Comparison of ENCODE assay signal across 8 cellular contexts in the genomic region with DNA sequence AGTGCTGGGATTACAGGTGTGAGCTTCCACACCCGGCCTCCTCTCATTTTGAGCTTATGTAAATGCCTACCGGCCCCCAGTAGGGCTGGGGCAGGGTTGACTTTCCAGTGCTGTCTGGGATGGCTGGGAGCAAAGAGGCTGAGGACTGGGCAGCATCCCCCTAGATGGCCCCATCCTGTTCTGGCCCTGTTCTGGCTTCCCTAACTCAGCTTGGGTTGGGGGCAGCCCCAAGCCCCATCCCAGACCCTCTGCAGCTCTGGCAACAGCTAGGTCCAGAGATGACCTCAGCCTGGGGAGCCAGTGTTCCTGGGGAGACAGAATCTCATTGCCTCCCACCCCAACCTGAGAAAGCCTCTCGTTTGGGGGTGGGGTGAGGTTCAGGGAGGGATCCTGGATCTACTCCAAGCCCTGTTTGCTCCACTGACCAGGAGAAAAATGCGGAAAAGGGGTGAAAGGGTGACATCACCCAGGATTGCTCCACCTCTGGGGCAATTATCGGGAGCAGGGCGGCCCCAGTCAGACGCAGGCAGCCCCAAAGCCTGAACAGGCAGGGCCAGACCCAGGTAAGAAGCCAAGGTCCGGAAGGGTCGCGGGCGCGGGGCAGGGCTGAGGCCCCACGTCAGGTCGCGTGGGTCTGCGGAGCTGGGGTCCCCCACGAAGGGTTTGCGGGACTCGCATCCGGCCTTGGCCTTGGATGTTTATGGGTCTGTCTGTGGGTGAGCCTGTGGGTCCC. TPM values are rescaled to one million over a fixed set of nuclear protein-coding genes. Genes with fewer than 3 reads are reported as not detected.
A peak's percentile ranks its signal among the peaks of the same experiment; 100 is the strongest.
DNase-seq lines count a peak whose midpoint lies in the region; ATAC-seq, FAIRE-seq and TF ChIP-seq lines count a peak whose summit lies in the region.

A gene with protein sequence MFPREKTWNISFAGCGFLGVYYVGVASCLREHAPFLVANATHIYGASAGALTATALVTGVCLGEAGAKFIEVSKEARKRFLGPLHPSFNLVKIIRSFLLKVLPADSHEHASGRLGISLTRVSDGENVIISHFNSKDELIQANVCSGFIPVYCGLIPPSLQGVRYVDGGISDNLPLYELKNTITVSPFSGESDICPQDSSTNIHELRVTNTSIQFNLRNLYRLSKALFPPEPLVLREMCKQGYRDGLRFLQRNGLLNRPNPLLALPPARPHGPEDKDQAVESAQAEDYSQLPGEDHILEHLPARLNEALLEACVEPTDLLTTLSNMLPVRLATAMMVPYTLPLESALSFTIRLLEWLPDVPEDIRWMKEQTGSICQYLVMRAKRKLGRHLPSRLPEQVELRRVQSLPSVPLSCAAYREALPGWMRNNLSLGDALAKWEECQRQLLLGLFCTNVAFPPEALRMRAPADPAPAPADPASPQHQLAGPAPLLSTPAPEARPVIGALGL (plus strand): TSS at position 519 of the 733 bp plus-strand sequence. CDS start 805 bp downstream, outside the sequence.

- DNase-seq in AG08395 (ENCODE audit: low spot score) (peak; percentile 79), HK-2 (ENCODE audit: unreplicated experiment) (peak; percentile 68), K562 (ENCODE audit: extremely low read depth in 1 of 4, low spot score in 3 of 4) (no peak), kidney (peak; percentile 92), NCI-H146 (lab: John Stamatoyannopoulos, UW) (no peak)
- DNase-seq in stimulated activated naive CD8-positive, alpha-beta T cell treated with anti-CD3 and anti-CD28 coated beads, Interleukin-15, amount 100 ng/mL, for 72 hours = no peak
- no peak for DNase-seq in central memory CD4-positive, alpha-beta T cell

- H3K27ac ChIP-seq in K562 (ENCODE audit: extremely low read depth, low read depth, low read length) (peak within 1 kb of the TSS; percentile 92), kidney (ENCODE audit: low read depth in 2 of 2, low read length in 2 of 2) (peak within 1 kb of the TSS; percentile 91 to 92)

- ATAC-seq in K562 (no peak), GM21576 (IDR thresholded peaks at IDR 0.05; ENCODE audit: unreplicated experiment) (no peak)
- ATAC-seq in stimulated activated naive CD8-positive, alpha-beta T cell treated with anti-CD3 and anti-CD28 coated beads, Interleukin-15, amount 100 ng/mL, for 72 hours = no peak

- no peak for TF ChIP-seq EP300 in K562 (IDR thresholded peaks at IDR 0.05; ENCODE audit: low read length)

- intact Hi-C loops in K562 (cut with micrococcal nuclease) = no loop called here
- intact Hi-C loops in kidney (cut with DNase I) = no loop called here

- H3K9me3 Mint-ChIP-seq in stimulated activated naive CD8-positive, alpha-beta T cell treated with anti-CD3 and anti-CD28 coated beads, Interleukin-15, amount 100 ng/mL, for 72 hours = no peaks in the 10 kb centered on the region

- H3K4me1 ChIP-seq in K562 (replicated peaks in 1 of 2; ENCODE audit: control insufficient read depth in 2 of 2, insufficient read depth in 2 of 2, low read length in 2 of 2) (peaks cover 11 to 62% of the 10 kb centered on the region in 2 experiments; a peak in 4 of 5 replicates), kidney (ENCODE audit: control insufficient read depth in 1 of 2, insufficient read depth in 1 of 2, low read depth in 1 of 2, low read length in 2 of 2) (peaks cover 22 to 26% of the 10 kb centered on the region in 2 donors)

- WGBS in K562 (ENCODE audit: insufficient coverage, low coverage, missing lambda C conversion rate) = 32% methylated on average over 19 of the region's 20 CpGs

- BruUV-seq in K562 (replicated peaks; lab: Mats Ljungman, UMichigan) = no TSS peak

- peaks cover 43% of the 10 kb centered on the region for H3K4me1 Mint-ChIP-seq in stimulated activated naive CD8-positive, alpha-beta T cell treated with anti-CD3 and anti-CD28 coated beads, Interleukin-15, amount 100 ng/mL, for 72 hours

- H3K9me1 ChIP-seq in K562 (ENCODE audit: control insufficient read depth, insufficient read depth, low read length) = peaks cover 6% of the 10 kb centered on the region

- peak within 1 kb of the TSS; percentile 86 for H3K4me2 ChIP-seq in K562 (ENCODE audit: insufficient read depth, low read length)

- no peaks in the 10 kb centered on the region for H3K9me3 ChIP-seq in K562 (replicated peaks; ENCODE audit: control insufficient read depth, insufficient read depth, low read depth, low read length)
- no peaks in the 10 kb centered on the region for H3K9me3 ChIP-seq in kidney (ENCODE audit: control insufficient read depth in 1 of 2, low read length in 2 of 2)

- H3K79me2 ChIP-seq in K562 (ENCODE audit: control insufficient read depth, insufficient read depth, low read length) = peaks cover 27% of the 10 kb centered on the region

- no peak for TF ChIP-seq POLR2A in K562 (conservative IDR thresholded peaks at IDR 0.05)

- H3K36me3 ChIP-seq in K562 (ENCODE audit: control insufficient read depth, insufficient read depth, low read length) (peaks cover 31% of the 10 kb centered on the region; the same call in 2 of the 3 replicates), kidney (ENCODE audit: control insufficient read depth in 1 of 2, insufficient read depth in 2 of 2, low read length in 2 of 2) (peaks cover 0 to 4% of the 10 kb centered on the region in 2 donors)

- H3K4me3 ChIP-seq in K562 (peak within 1 kb of the TSS; percentile 89), kidney (ENCODE audit: low read length in 2 of 2) (peak within 1 kb of the TSS; percentile 52 to 84)

- peak within 1 kb of the TSS; percentile 93 for H2AFZ ChIP-seq in K562 (ENCODE audit: low read depth, low read length)

- TF ChIP-seq RAD21 in K562 (CRISPR knock-in tag; conservative IDR thresholded peaks at IDR 0.05 in 1 of 2, IDR thresholded peaks at IDR 0.05 in 1 of 2) = no peak

- CTCF ChIA-PET in K562 (lab: Yijun Ruan, JAX; ENCODE audit: low intra/inter-chr PET ratio) = no interaction called here

- no peaks in the 10 kb centered on the region for H3K27me3 Mint-ChIP-seq in stimulated activated naive CD8-positive, alpha-beta T cell treated with anti-CD3 and anti-CD28 coated beads, Interleukin-15, amount 100 ng/mL, for 72 hours

- H3K4me3 Mint-ChIP-seq in stimulated activated naive CD8-positive, alpha-beta T cell treated with anti-CD3 and anti-CD28 coated beads, Interleukin-15, amount 100 ng/mL, for 72 hours = peak within 1 kb of the TSS; percentile 87 to 93

- no peaks in the 10 kb centered on the region for H3K27me3 ChIP-seq in K562 (ENCODE audit: control insufficient read depth in 2 of 2, insufficient read depth in 2 of 2, low read length in 2 of 2)

- peaks cover 13% of the 10 kb centered on the region for H4K20me1 ChIP-seq in K562 (replicated peaks; ENCODE audit: control insufficient read depth, insufficient read depth, low read length)

- peak within 1 kb of the TSS in 1 of 2 donors; percentile 96 for H3K27ac Mint-ChIP-seq in stimulated activated naive CD8-positive, alpha-beta T cell treated with anti-CD3 and anti-CD28 coated beads, Interleukin-15, amount 100 ng/mL, for 72 hours

- FAIRE-seq in K562 (lab: Jason Lieb, UNC) = peak; percentile 6
- no peak for FAIRE-seq in kidney (lab: Jason Lieb, UNC)

- POLR2A ChIA-PET in K562 (lab: Yijun Ruan, JAX) = interaction anchor here (0.6 to 5.2 kb wide), 11 partner anchors 7 to 258 kb away, joined by 3 to 36 read pairs (median 10); a partner anchor contains a TSS

- in situ Hi-C loops in K562 (cut with MboI) = no loop called here

- H3K9ac ChIP-seq in K562 (ENCODE audit: insufficient read depth in 1 of 2, low read depth in 2 of 2, low read length in 2 of 2) (peak within 1 kb of the TSS; percentile 87 to 100), kidney (ENCODE audit: low read length in 2 of 2) (peak within 1 kb of the TSS; percentile 29 to 82)

- TF ChIP-seq CTCF in K562 (IDR thresholded peaks at IDR 0.05 in 2 of 3, conservative IDR thresholded peaks at IDR 0.05 in 1 of 3; ENCODE audit: insufficient read depth in 2 of 3, low read depth in 1 of 3, low read length in 3 of 3) (no peak), kidney (IDR thresholded peaks at IDR 0.05; ENCODE audit: borderline replicate concordance, extremely low read depth, insufficient read depth) (no peak)

TF ChIP-seq in K562, 482 proteins besides CTCF, POLR2A, EP300 and RAD21 (continues in another document):
- TF ChIP-seq MEF2A (IDR thresholded peaks at IDR 0.05; ENCODE audit: control insufficient read depth, low read depth, low read length) (no peak), CEBPB (tag; IDR thresholded peaks at IDR 0.05) (peak; percentile 65), ZNF75A (CRISPR knock-in tag; IDR thresholded peaks at IDR 0.05) (no peak), MAFF (IDR thresholded peaks at IDR 0.05; ENCODE audit: low read length) (no peak), MIER1 (IDR thresholded peaks at IDR 0.05; ENCODE audit: low read depth) (no peak)

RNA-seq across cellular contexts. Expression of the gene that starts here (rescaled TPM):
- total RNA-seq in K562 (2011; cell fraction: chromatin; rRNA removed; ENCODE audit: low replicate concordance) = 83.1 and 391 TPM in 2 replicates
- total RNA-seq in K562 (2011; cell fraction: nucleolus; rRNA removed) = 282 and 286 TPM in 2 replicates
- total RNA-seq in K562 (2011; cell fraction: nucleoplasm; rRNA removed) = 136 and 157 TPM in 2 replicates
- total RNA-seq in K562 (2014; rRNA removed) = 22.2 and 32.0 TPM in 2 replicates
- 3.6 and 5.0 TPM in 2 replicates for total RNA-seq in K562 (2014; rRNA removed; fragmentation: Illumina TruSeq; extraction: Trizol)
- 8.4 and 9.0 TPM in 2 replicates for total RNA-seq in K562 (2015; rRNA removed; fragmentation: Illumina TruSeq; extraction: Trizol)
- total RNA-seq in K562 (2021) = 87.1 and 87.5 TPM in 2 replicates
- polyA plus RNA-seq in K562 (2011; rRNA removed) = 6.9 and 29.3 TPM in 2 replicates
- polyA plus RNA-seq in K562 (2011; cell fraction: cytosol; rRNA removed) = 10.0 and 17.9 TPM in 2 replicates
- polyA plus RNA-seq in K562 (2011; cell fraction: nucleus; rRNA removed) = 266 and 420 TPM in 2 replicates
- polyA plus RNA-seq in K562 (2012) = 39.2 and 88.0 TPM in 2 replicates
- polyA plus RNA-seq in K562 (2014; fragmentation: Illumina TruSeq; extraction: Trizol) = 21.4 and 37.1 TPM in 2 replicates
- under 1 TPM; 0.39 TPM for polyA plus RNA-seq in K562 (2014; fragmentation: Nextera tagmentation; extraction: Ambion mirVana)
- polyA plus RNA-seq in K562 (2014; rRNA removed) = 36.4 and 49.4 TPM in 2 replicates
- 9.2 and 12.6 TPM in 2 replicates for polyA minus RNA-seq in K562 (2011; rRNA and poly(A)+ RNA removed)
- polyA minus RNA-seq in K562 (2011; cell fraction: cytosol; rRNA and poly(A)+ RNA removed) = 26.3 TPM in 2 replicates
- polyA minus RNA-seq in K562 (2011; cell fraction: nucleus; rRNA and poly(A)+ RNA removed) = 88.9 and 90.9 TPM in 2 replicates
- 173 TPM for total RNA-seq in kidney
- polyA plus RNA-seq in kidney (ENCODE audit: insufficient read depth, low read depth, low replicate concordance) = 67.9 TPM

Comparison
In these comparisons a context has a peak if more than half of its experiments do, and no peak if none do; other contexts are left out.
1. DNase-seq: peak in AG08395 (single experiment), HK-2 (single experiment) and kidney (single experiment); none in K562 (0 of 4), stimulated activated naive CD8-positive, alpha-beta T cell treated with anti-CD3 and anti-CD28 coated beads, Interleukin-15, amount 100 ng/mL, for 72 hours (0 of 2), NCI-H146 (single experiment) and central memory CD4-positive, alpha-beta T cell (single experiment).